Comparison of ENCODE assay signal across 8 cellular contexts in the genomic region with DNA sequence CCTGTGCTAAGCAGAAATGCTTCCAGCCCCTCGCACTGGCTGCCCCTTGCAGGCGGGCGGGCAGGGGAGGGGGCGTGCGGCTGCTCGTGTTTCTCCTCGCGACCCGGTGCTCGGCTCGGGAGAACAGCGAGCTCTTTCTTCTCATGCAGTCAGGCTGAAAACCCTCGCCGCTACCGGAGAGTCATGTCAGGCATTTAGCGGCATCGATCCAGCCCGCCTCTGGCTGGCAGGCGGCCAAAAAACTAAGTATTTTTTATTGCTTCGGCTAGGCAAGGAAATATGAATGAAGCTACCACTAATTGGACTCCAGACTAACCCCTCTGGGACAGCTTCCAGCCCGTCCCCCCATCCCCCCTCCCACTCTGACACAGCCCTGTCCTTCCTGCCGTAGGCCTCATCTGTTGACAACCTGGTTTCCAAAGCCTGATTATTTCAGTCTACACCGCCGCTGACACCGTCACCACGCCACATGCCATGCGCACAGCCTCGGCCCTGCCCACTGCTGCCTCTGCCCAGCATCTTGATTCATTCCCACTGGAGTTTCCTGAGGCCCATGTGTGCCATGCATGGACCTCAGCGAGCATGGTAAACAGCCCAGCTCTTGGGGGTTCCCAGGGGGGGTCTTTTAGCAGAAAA. TPM values are rescaled to one million over a fixed set of nuclear protein-coding genes. Genes with fewer than 3 reads are reported as not detected.
A peak's percentile ranks its signal among the peaks of the same experiment; 100 is the strongest.
DNase-seq lines count a peak whose midpoint lies in the region; ATAC-seq and TF ChIP-seq lines count a peak whose summit lies in the region.

No MANE protein-coding gene starts in this region.

- no peak for ATAC-seq in central memory CD8-positive, alpha-beta T cell (replicated peaks; ENCODE audit: extremely low read depth, poor library complexity, severe bottlenecking)
- ATAC-seq in HG03139 (IDR thresholded peaks at IDR 0.05; ENCODE audit: unreplicated experiment) (no peak), GM18858 (IDR thresholded peaks at IDR 0.05; ENCODE audit: unreplicated experiment) (no peak)

- peak overlapping the region; percentile 37 for H3K4me3 Mint-ChIP-seq in central memory CD8-positive, alpha-beta T cell

- peaks cover 60% of the 10 kb centered on the region for H3K36me3 Mint-ChIP-seq in central memory CD8-positive, alpha-beta T cell (ENCODE audit: insufficient read depth)

- TF ChIP-seq CTCF in AG10803 (conservative IDR thresholded peaks at IDR 0.05; ENCODE audit: low read length) = no peak

- DNase-seq in AG10803 (ENCODE audit: low read depth) (peak; percentile 97), NCI-H2081 treated with DMSO at 0.1 percent for 48 hours (lab: John Stamatoyannopoulos, UW) (peak; percentile 83), lung microvascular endothelial cell (ENCODE audit: low read depth in 2 of 2) (peak; percentile 82 to 98), SKM-1 (lab: John Stamatoyannopoulos, UW; ENCODE audit: unreplicated experiment) (no peak), KG1 (lab: John Stamatoyannopoulos, UW) (no peak)
- DNase-seq in central memory CD8-positive, alpha-beta T cell (ENCODE audit: low spot score in 2 of 2) = no peak

- no peak overlapping the region for H3K27ac Mint-ChIP-seq in central memory CD8-positive, alpha-beta T cell (ENCODE audit: low read depth)

- H3K27me3 Mint-ChIP-seq in central memory CD8-positive, alpha-beta T cell = no peaks in the 10 kb centered on the region

- H3K4me1 Mint-ChIP-seq in central memory CD8-positive, alpha-beta T cell = peaks cover 5% of the 10 kb centered on the region

- H3K9me3 Mint-ChIP-seq in central memory CD8-positive, alpha-beta T cell = no peaks in the 10 kb centered on the region

- H3K4me3 ChIP-seq in AG10803 (ENCODE audit: low read length) = no peak overlapping the region

RNA-seq across cellular contexts. Expression of gene TLE3, which starts 35.3 kb away (rescaled TPM):
- total RNA-seq in lung microvascular endothelial cell = 8.3 and 13.3 TPM in 2 replicates

Comparison
In these comparisons a context has a peak if more than half of its experiments do, and no peak if none do; other contexts are left out.
1. DNase-seq: peak in AG10803 (single experiment), NCI-H2081 treated with DMSO at 0.1 percent for 48 hours (single experiment) and lung microvascular endothelial cell (2 of 2); none in central memory CD8-positive, alpha-beta T cell (0 of 2), SKM-1 (single experiment) and KG1 (single experiment).